In genomic region chr13:46647514-46648065, GRCh38 we compare ENCODE assay signal across 3 cellular contexts.
TF ChIP-seq lines count a peak whose summit lies in the region.

No MANE protein-coding gene starts in this region.

TF ChIP-seq in A549, 52 proteins besides CTCF, POLR2A, EP300 and RAD21:
- TF ChIP-seq EHF (CRISPR knock-in tag; IDR thresholded peaks at IDR 0.05) (no peak), NR3C1 (IDR thresholded peaks at IDR 0.05) (no peak), MAFK (IDR thresholded peaks at IDR 0.05; ENCODE audit: partially characterized antibody) (no peak), GATA3 (IDR thresholded peaks at IDR 0.05; ENCODE audit: borderline replicate concordance) (no peak), FOXS1 (CRISPR knock-in tag; IDR thresholded peaks at IDR 0.05) (no peak), PHF8 (IDR thresholded peaks at IDR 0.05; ENCODE audit: borderline replicate concordance, low read depth) (no peak), RARB (CRISPR knock-in tag; IDR thresholded peaks at IDR 0.05) (no peak), HDAC2 (IDR thresholded peaks at IDR 0.05) (no peak), ZSCAN20 (CRISPR knock-in tag; IDR thresholded peaks at IDR 0.05) (no peak), RFX5 (IDR thresholded peaks at IDR 0.05) (no peak), ZC3H11A (IDR thresholded peaks at IDR 0.05) (no peak), CEBPB (IDR thresholded peaks at IDR 0.05) (no peak), HOXB5 (CRISPR knock-in tag; IDR thresholded peaks at IDR 0.05) (no peak), CBX2 (IDR thresholded peaks at IDR 0.05; ENCODE audit: borderline replicate concordance, low read depth) (no peak), ZNF302 (CRISPR knock-in tag; IDR thresholded peaks at IDR 0.05) (no peak)
TF ChIP-seq in A549: peak in this region for 0.

TF ChIP-seq in IMR-90, 13 proteins besides CTCF, POLR2A, EP300 and RAD21:
- TF ChIP-seq RFX5 (IDR thresholded peaks at IDR 0.05; ENCODE audit: low read depth, low read length), result no peak
- no peak for TF ChIP-seq CHD1 (IDR thresholded peaks at IDR 0.05; ENCODE audit: low read depth, low read length)
- TF ChIP-seq CEBPB (IDR thresholded peaks at IDR 0.05; ENCODE audit: low read depth, low read length), result no peak
- TF ChIP-seq ELK1 (IDR thresholded peaks at IDR 0.05; ENCODE audit: borderline replicate concordance, low read depth, low read length), result no peak
- no peak for TF ChIP-seq MAFK (IDR thresholded peaks at IDR 0.05; ENCODE audit: low read depth, low read length)
- no peak for TF ChIP-seq MAZ (IDR thresholded peaks at IDR 0.05; ENCODE audit: borderline replicate concordance, low read depth, low read length)
- TF ChIP-seq BHLHE40 (IDR thresholded peaks at IDR 0.05; ENCODE audit: low read depth, low read length), result no peak
- no peak for TF ChIP-seq NFE2L2 (IDR thresholded peaks at IDR 0.05; ENCODE audit: low read depth, low read length)
- no peak for TF ChIP-seq MXI1 (IDR thresholded peaks at IDR 0.05; ENCODE audit: borderline replicate concordance, low read depth, low read length)
- TF ChIP-seq FOS (IDR thresholded peaks at IDR 0.05; ENCODE audit: low read depth, low read length), result no peak
- no peak for TF ChIP-seq USF2 (IDR thresholded peaks at IDR 0.05; ENCODE audit: low read depth, low read length)
- no peak for TF ChIP-seq SMC3 (IDR thresholded peaks at IDR 0.05; ENCODE audit: low read depth, low read length)
- TF ChIP-seq RCOR1 (IDR thresholded peaks at IDR 0.05; ENCODE audit: insufficient replicate concordance, low read length), result no peak

TF ChIP-seq in GM12878, 131 proteins besides CTCF, POLR2A, EP300 and RAD21:
- TF ChIP-seq TBL1XR1 (IDR thresholded peaks at IDR 0.05; ENCODE audit: low read depth, low read length) (no peak), ZNF384 (IDR thresholded peaks at IDR 0.05; ENCODE audit: borderline replicate concordance, low read depth, low read length) (peak; percentile 39; the same call in 1 of the 2 replicates)
